20 cellular contexts compared by ENCODE assay signal in genomic region chr5:50929174-50929573, GRCh38.
"Had no signal": no experiment of that assay in that cellular context is flagged by ENCODE, and none has a peak within 500 bp of the region (broad histone marks: within the 10 kb centered on the region; RNA-seq: fewer than 3 reads in every experiment).

No MANE protein-coding gene starts in this region.

- H3K9me3 ChIP-seq: esophagus muscularis mucosa, gastrocnemius medialis, heart right ventricle, neutrophil, stomach, thoracic aorta, transverse colon had no signal

- H3K27ac Mint-ChIP-seq: dendritic cell treated with granulocyte-macrophage colony-stimulating factor and Interleukin-4, amounts not matched to agents 40 ng/mL and 50 ng/mL, for 4 days; effector memory CD8-positive, alpha-beta T cell; naive B cell; nephron progenitor cell had no signal

- H3K9me3 Mint-ChIP-seq: dendritic cell treated with granulocyte-macrophage colony-stimulating factor and Interleukin-4, amounts not matched to agents 40 ng/mL and 50 ng/mL, for 4 days; effector memory CD8-positive, alpha-beta T cell; nephron progenitor cell had no signal

- H3K4me3 Mint-ChIP-seq: dendritic cell treated with granulocyte-macrophage colony-stimulating factor and Interleukin-4, amounts not matched to agents 40 ng/mL and 50 ng/mL, for 4 days; effector memory CD8-positive, alpha-beta T cell; naive B cell; nephron progenitor cell had no signal

- H3K36me3 ChIP-seq: esophagus muscularis mucosa, gastrocnemius medialis, heart right ventricle, neutrophil, stomach, thoracic aorta, transverse colon had no signal

- H3K27ac ChIP-seq: epithelial cell of prostate, esophagus muscularis mucosa, gastrocnemius medialis, heart right ventricle, neutrophil, stomach, thoracic aorta, transverse colon had no signal

- H3K27me3 ChIP-seq: esophagus muscularis mucosa, gastrocnemius medialis, heart right ventricle, neutrophil, stomach, transverse colon had no signal

- H3K4me1 ChIP-seq: esophagus muscularis mucosa, gastrocnemius medialis, stomach, transverse colon had no signal

- FAIRE-seq: islet of Langerhans, small intestine had no signal

- ATAC-seq: effector memory CD8-positive, alpha-beta T cell; gastrocnemius medialis; heart right ventricle had no signal

- H3K4me3 ChIP-seq: esophagus muscularis mucosa, gastrocnemius medialis, heart right ventricle, stomach, thoracic aorta, transverse colon had no signal

- DNase-seq: effector memory CD8-positive, alpha-beta T cell; gastrocnemius medialis; heart right ventricle; hypothalamus; kidney glomerular epithelial cell; mesendoderm; naive B cell; nephron progenitor cell; small intestine; stimulated activated CD4-positive, alpha-beta T cell treated with anti-CD3 and anti-CD28 coated beads, Interleukin-12 subunit alpha, Interleukin-12 subunit beta, amount 100 ng/mL, for 4 hours; stimulated activated naive CD4-positive, alpha-beta T cell; stomach; substantia nigra; transverse colon had no signal

- H3K36me3 Mint-ChIP-seq: naive B cell had no signal

- H3K4me1 Mint-ChIP-seq: naive B cell, nephron progenitor cell had no signal
